ENCODE assay signal across 13 cellular contexts in genomic region chr2:6960659-6961058, GRCh38. TPM values are rescaled to one million over a fixed set of nuclear protein-coding genes. Genes with fewer than 3 reads are reported as not detected.
DNase-seq lines count a peak whose midpoint lies in the region; ATAC-seq and TF ChIP-seq lines count a peak whose summit lies in the region.
"Had no signal": no experiment of that assay in that cellular context is flagged by ENCODE, and none has a peak within 500 bp of the region (broad histone marks: within the 10 kb centered on the region; RNA-seq: fewer than 3 reads in every experiment).

No MANE protein-coding gene starts in this region.

- no peak overlapping the region for H3K4me2 ChIP-seq in mammary epithelial cell (ENCODE audit: insufficient read depth, low read depth, low read length)

- H3K27ac Mint-ChIP-seq in MCF 10A (ENCODE audit: low read depth, unreplicated experiment): no peak overlapping the region
- H3K27ac Mint-ChIP-seq: B cell had no signal

- no peaks in the 10 kb centered on the region for H3K4me1 Mint-ChIP-seq in MCF 10A (ENCODE audit: insufficient read depth, unreplicated experiment)
- H3K4me1 Mint-ChIP-seq: B cell had no signal

- H3K9me3 Mint-ChIP-seq in MCF 10A (ENCODE audit: unreplicated experiment): no peaks in the 10 kb centered on the region

- H3K4me3 ChIP-seq in mammary epithelial cell (replicated peaks in 1 of 3; ENCODE audit: insufficient read depth in 1 of 3, low read depth in 2 of 3, low read length in 3 of 3) (no peak overlapping the region), vagina (no peak overlapping the region)
- H3K4me3 ChIP-seq: transverse colon had no signal

- H3K36me3 ChIP-seq in mammary epithelial cell (ENCODE audit: insufficient read depth, low read length) (no peaks in the 10 kb centered on the region), vagina (no peaks in the 10 kb centered on the region)
- H3K36me3 ChIP-seq: transverse colon had no signal

- ATAC-seq in SK-N-SH treated with all-trans-retinoic acid at 6 μM for 48 hours: no peak

- H3K4me3 Mint-ChIP-seq in MCF 10A (ENCODE audit: unreplicated experiment): no peak overlapping the region
- H3K4me3 Mint-ChIP-seq: B cell had no signal

- in situ Hi-C loops in mammary epithelial cell (cut with MboI; ENCODE audit: low sequenced_read_pairs in 2 of 2): no loop called here

- POLR2A ChIA-PET in MCF 10A (lab: Yijun Ruan, JAX): no interaction called here

- intact Hi-C loops in MCF 10A (cut with micrococcal nuclease): no loop called here
- intact Hi-C loops in mammary epithelial cell (cut with micrococcal nuclease): no loop called here
- intact Hi-C loops in vagina (cut with DNase I): no loop called here

- no peaks in the 10 kb centered on the region for H3K4me1 ChIP-seq in mammary epithelial cell (ENCODE audit: insufficient read depth, low read length)
- H3K4me1 ChIP-seq in vagina: peaks cover 49% of the 10 kb centered on the region

- H2AFZ ChIP-seq in mammary epithelial cell (ENCODE audit: low read depth, low read length): no peak overlapping the region

- peaks cover 47% of the 10 kb centered on the region for H3K27me3 Mint-ChIP-seq in MCF 10A (ENCODE audit: insufficient read depth, unreplicated experiment)
- H3K27me3 Mint-ChIP-seq: B cell had no signal

- H4K20me1 ChIP-seq in mammary epithelial cell (ENCODE audit: insufficient read depth, low read length): no peaks in the 10 kb centered on the region

- CTCF ChIA-PET in MCF 10A (lab: Yijun Ruan, JAX): interaction anchor here (0.6 kb wide), 1 partner anchor 76 kb away, joined by 4 read pairs; no protein-coding TSS in a partner anchor
- CTCF ChIA-PET in mammary epithelial cell (lab: Charles Lee; ENCODE audit: low non-redundant PET): no interaction called here

- no peaks in the 10 kb centered on the region for H3K36me3 Mint-ChIP-seq in MCF 10A (ENCODE audit: insufficient read depth, unreplicated experiment)

- H3K27ac ChIP-seq in mammary epithelial cell (ENCODE audit: insufficient read depth, low read depth, low read length) (no peak overlapping the region), epithelial cell of prostate (no peak overlapping the region), vagina (peak overlapping the region; percentile 76)

- H3K9me3 ChIP-seq in mammary epithelial cell (replicated peaks; ENCODE audit: insufficient read depth, low read length) (peaks cover 2% of the 10 kb centered on the region), vagina (no peaks in the 10 kb centered on the region)
- H3K9me3 ChIP-seq: transverse colon had no signal

- no peaks in the 10 kb centered on the region for H3K79me2 ChIP-seq in mammary epithelial cell (ENCODE audit: insufficient read depth, low read length)

- H3K27me3 ChIP-seq in mammary epithelial cell (ENCODE audit: insufficient read depth, low read length) (no peaks in the 10 kb centered on the region), vagina (no peaks in the 10 kb centered on the region)
- H3K27me3 ChIP-seq: transverse colon had no signal

- no TSS peak for BruUV-seq in MCF 10A (replicated peaks; lab: Mats Ljungman, UMichigan)
- BruUV-seq in mammary epithelial cell (replicated peaks; lab: Mats Ljungman, UMichigan): no TSS peak

- H3K9ac ChIP-seq in mammary epithelial cell (ENCODE audit: insufficient read depth, low read length): no peak overlapping the region

- DNase-seq in MCF 10A (ENCODE audit: unreplicated experiment) (peak; percentile 26), mammary epithelial cell (no peak), epithelial cell of prostate (ENCODE audit: low read depth, low spot score) (peak; percentile 29), mucosa of gallbladder (ENCODE audit: low spot score) (peak; percentile 53), vagina (ENCODE audit: extremely low spot score in 2 of 2) (peak; percentile 79 to 91), NCI-H345 (lab: John Stamatoyannopoulos, UW) (no peak), NCI-H69 (lab: John Stamatoyannopoulos, UW) (no peak)
- DNase-seq: activated CD4-positive, alpha-beta T cell treated with anti-CD3 and anti-CD28 coated beads, Interleukin-2, amount 50 U/mL, for 1 hour; amniotic stem cell; stimulated activated CD4-positive, alpha-beta T cell treated with anti-CD3 and anti-CD28 coated beads, Interleukin-2, amount 100 ng/mL, for 48 hours; transverse colon had no signal

- no peak for TF ChIP-seq CTCF in MCF 10A (IDR thresholded peaks at IDR 0.05; ENCODE audit: unreplicated experiment)
- no peak for TF ChIP-seq CTCF in mammary epithelial cell (conservative IDR thresholded peaks at IDR 0.05 in 1 of 2, IDR thresholded peaks at IDR 0.05 in 1 of 2; ENCODE audit: extremely low read depth in 1 of 2, insufficient read depth in 1 of 2, low read depth in 1 of 2, low read length in 2 of 2)
- no peak for TF ChIP-seq CTCF in vagina (IDR thresholded peaks at IDR 0.05)

- dilution Hi-C loops in mammary epithelial cell (cut with HindIII; ENCODE audit: low sequenced_read_pairs): no loop called here

- 20% methylated on average over 6 of the region's 8 CpGs for WGBS in mammary epithelial cell (ENCODE audit: low coverage, missing lambda C conversion rate)

- no peak for TF ChIP-seq POLR2A in vagina (IDR thresholded peaks at IDR 0.05)

TF ChIP-seq in SK-N-SH treated with all-trans-retinoic acid at 6 μM for 48 hours, 23 proteins besides CTCF, POLR2A, EP300 and RAD21:
- no peak for TF ChIP-seq ZNF8 (CRISPR knock-in tag; IDR thresholded peaks at IDR 0.05)
- TF ChIP-seq ISL1 (CRISPR knock-in tag; IDR thresholded peaks at IDR 0.05): no peak
- TF ChIP-seq TCF4 (CRISPR knock-in tag; IDR thresholded peaks at IDR 0.05; ENCODE audit: borderline replicate concordance): no peak

RNA-seq across cellular contexts. Expression of gene RNF144A, which starts 43.4 kb away (rescaled TPM):
- total RNA-seq in MCF 10A (2022): 0.21 and 0.47 TPM in 2 replicates
- total RNA-seq in mammary epithelial cell: 1 to 10 TPM; 1.4 to 1.7 TPM
- 1.6 TPM for polyA plus RNA-seq in mammary epithelial cell
- polyA minus RNA-seq in mammary epithelial cell: 2.6 TPM
- total RNA-seq in mucosa of gallbladder: 15.4 TPM
- 17.2 TPM for total RNA-seq in vagina

Comparison
In these comparisons a context has a peak if more than half of its experiments do, and no peak if none do; other contexts are left out.
1. DNase-seq: peak in MCF 10A (single experiment), epithelial cell of prostate (single experiment), mucosa of gallbladder (single experiment) and vagina (2 of 2); none in mammary epithelial cell (single experiment), NCI-H345 (single experiment) and NCI-H69 (single experiment).